ENCODE assay signal across 8 cellular contexts in the genomic region with DNA sequence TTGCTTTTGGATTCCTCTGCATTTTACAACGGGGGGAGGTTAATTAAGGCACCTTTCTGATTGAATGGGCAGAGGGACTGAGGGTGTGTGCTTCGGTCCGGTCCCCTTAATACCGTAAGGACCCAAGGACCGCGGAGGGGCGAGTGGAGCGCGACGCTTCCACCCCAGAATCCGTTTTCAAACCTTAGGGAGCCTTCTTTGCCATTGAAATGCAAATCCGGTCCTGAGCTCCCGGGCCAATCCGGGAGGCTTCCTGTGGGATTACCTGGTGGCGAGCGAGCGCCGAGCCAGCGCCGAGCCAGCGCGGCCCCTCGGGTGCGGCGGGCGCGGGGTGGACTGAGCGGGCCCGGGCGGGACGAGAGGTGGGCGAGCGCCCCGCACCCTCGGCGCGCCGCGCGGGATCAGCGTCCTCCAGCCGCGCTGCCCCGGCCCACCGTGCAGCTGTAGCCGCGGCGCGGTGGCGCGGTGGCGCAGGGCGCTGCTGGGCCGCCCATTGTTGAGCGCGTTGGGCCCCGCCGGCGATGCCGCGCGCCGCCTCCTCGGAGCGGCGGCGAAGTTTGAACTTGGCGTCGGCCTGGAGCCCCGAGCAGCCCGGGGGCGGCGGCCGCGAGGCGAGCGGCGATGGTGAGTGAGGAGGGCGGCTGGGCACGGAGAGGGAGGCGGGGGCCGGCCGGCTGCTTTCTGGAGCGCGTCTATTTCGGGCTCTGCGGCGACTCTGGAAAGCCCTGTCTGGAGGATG.
A peak's percentile ranks its signal among the peaks of the same experiment; 100 is the strongest.
DNase-seq lines count a peak whose midpoint lies in the region; ATAC-seq, FAIRE-seq and TF ChIP-seq lines count a peak whose summit lies in the region.

No MANE protein-coding gene starts in this region.

- H3K9me3 ChIP-seq in RWPE2 (ENCODE audit: severe bottlenecking) (no peaks in the 10 kb centered on the region), HepG2 (ENCODE audit: low read length) (no peaks in the 10 kb centered on the region)

- TF ChIP-seq POLR2A in HepG2 (IDR thresholded peaks at IDR 0.05; ENCODE audit: insufficient read depth in 1 of 2, low read depth in 2 of 2, low read length in 2 of 2), result no peak

- 22% methylated on average over 11 of the region's 88 CpGs for WGBS in HepG2 (ENCODE audit: low lambda C conversion rate)

- FAIRE-seq in HepG2 (lab: Jason Lieb, UNC), result no peak

- H3K36me3 ChIP-seq in RWPE2 (ENCODE audit: low read depth) (peaks cover 15% of the 10 kb centered on the region), HepG2 (replicated peaks in 1 of 2; ENCODE audit: control insufficient read depth in 1 of 2, insufficient read depth in 2 of 2, low read length in 2 of 2) (no peaks in the 10 kb centered on the region)

- in situ Hi-C loops in HepG2 (cut with HindIII; ENCODE audit: extremely low pct_ligation_motif_present, low pct_unique_long_range_greater_than_20kb), result no loop called here

- H3K4me1 ChIP-seq in RWPE2 (ENCODE audit: insufficient read depth, poor library complexity, severe bottlenecking), result peaks cover 28% of the 10 kb centered on the region
- H3K4me1 ChIP-seq in HepG2 (ENCODE audit: insufficient read depth, low read length), result peaks cover 7% of the 10 kb centered on the region; the same call in 1 of the 2 replicates

- TF ChIP-seq CTCF in RWPE2 (IDR thresholded peaks at IDR 0.05; ENCODE audit: poor library complexity, severe bottlenecking), result no peak
- TF ChIP-seq CTCF in choroid plexus epithelial cell (conservative IDR thresholded peaks at IDR 0.05; ENCODE audit: low read depth, low read length), result no peak
- TF ChIP-seq CTCF in HepG2 (CRISPR knock-in tag; IDR thresholded peaks at IDR 0.05), result no peak

- H3K27ac ChIP-seq in RWPE2 (ENCODE audit: poor library complexity, severe bottlenecking), result peak overlapping the region; percentile 66
- no peak overlapping the region for H3K27ac ChIP-seq in HepG2 (ENCODE audit: extremely low read length, insufficient read depth, low read length)

- BruUV-seq in HepG2 (replicated peaks; lab: Mats Ljungman, UMichigan), result no TSS peak

- TF ChIP-seq RAD21 in HepG2 (CRISPR knock-in tag; IDR thresholded peaks at IDR 0.05), result no peak

- H3K27me3 ChIP-seq in RWPE2 (ENCODE audit: insufficient read depth, poor library complexity, severe bottlenecking) (no peaks in the 10 kb centered on the region), HepG2 (ENCODE audit: control insufficient read depth in 1 of 2, insufficient read depth in 2 of 2, low read length in 2 of 2) (peaks cover 0 to 34% of the 10 kb centered on the region in 2 experiments; a peak in 4 of 5 replicates)

- intact Hi-C loops in HepG2 (cut with micrococcal nuclease; ENCODE audit: unreplicated experiment), result no loop called here

- DNase-seq in NCI-H2171 treated with DMSO at 0.1 percent for 48 hours (lab: John Stamatoyannopoulos, UW) (peak; percentile 27), NCI-H2171 (lab: John Stamatoyannopoulos, UW) (no peak), RWPE2 (ENCODE audit: low spot score) (peak; percentile 55), choroid plexus epithelial cell (ENCODE audit: low read depth) (peak; percentile 20), HepG2 (ENCODE audit: low spot score) (no peak)
- DNase-seq in stimulated activated CD8-positive, alpha-beta memory T cell treated with anti-CD3 and anti-CD28 coated beads, Interleukin-4, amount 100 ng/mL, for 48 hours, result peak; percentile 42

- no peak for TF ChIP-seq EP300 in HepG2 (IDR thresholded peaks at IDR 0.05; ENCODE audit: low read depth in 2 of 2, low read length in 2 of 2)
- TF ChIP-seq EP300 in HepG2 (CRISPR knock-in tag; IDR thresholded peaks at IDR 0.05; ENCODE audit: borderline replicate concordance), result no peak

- CTCF ChIA-PET in HepG2 (lab: Yijun Ruan, JAX; ENCODE audit: low intra/inter-chr PET ratio, low total read pairs), result no interaction called here

- H3K9ac ChIP-seq in HepG2 (ENCODE audit: insufficient read depth, low read depth, low read length), result no peak overlapping the region

- no peak overlapping the region for H2AFZ ChIP-seq in HepG2 (ENCODE audit: low read length)

- no peaks in the 10 kb centered on the region for H4K20me1 ChIP-seq in HepG2 (ENCODE audit: insufficient read depth, low read length)

- H3K4me2 ChIP-seq in HepG2 (ENCODE audit: low read depth, low read length), result peak overlapping the region; percentile 62

- H3K4me3 ChIP-seq in RWPE2 (ENCODE audit: severe bottlenecking), result peak overlapping the region; percentile 61
- peak overlapping the region; percentile 63 for H3K4me3 ChIP-seq in choroid plexus epithelial cell (ENCODE audit: low read depth, low read length)
- H3K4me3 ChIP-seq in HepG2 (replicated peaks in 1 of 3; ENCODE audit: insufficient read depth in 1 of 3, low read depth in 2 of 3, low read length in 3 of 3), result peak overlapping the region; percentile 16 to 59 (median 37); a peak in 3 of 6 replicates

- peak; percentile 46 for ATAC-seq in HG02870 (IDR thresholded peaks at IDR 0.05; ENCODE audit: unreplicated experiment)
- ATAC-seq in RWPE2 (ENCODE audit: low read depth), result peak; percentile 72
- peak; percentile 99 for ATAC-seq in HepG2
- no peak for ATAC-seq in HG03565 (IDR thresholded peaks at IDR 0.05; ENCODE audit: unreplicated experiment)

- H3K79me2 ChIP-seq in HepG2 (ENCODE audit: insufficient read depth, low read length), result no peaks in the 10 kb centered on the region

- POLR2A ChIA-PET in HepG2 (lab: Yijun Ruan, JAX), result no interaction called here

TF ChIP-seq in HepG2, 621 proteins besides CTCF, POLR2A, EP300 and RAD21 (continues in another document):
- TF ChIP-seq UBTF (CRISPR knock-in tag; IDR thresholded peaks at IDR 0.05) (peak; percentile 77; the same call in 1 of the 2 replicates), TFDP1 (CRISPR knock-in tag; IDR thresholded peaks at IDR 0.05; ENCODE audit: borderline replicate concordance) (0 out of 2 replicates have a peak, but pooled peaks have one; percentile 14), ZNF281 (CRISPR knock-in tag; IDR thresholded peaks at IDR 0.05; ENCODE audit: borderline replicate concordance) (no peak), TFDP2 (CRISPR knock-in tag; IDR thresholded peaks at IDR 0.05) (peak; percentile 16; the same call in 1 of the 2 replicates), ZFY (CRISPR knock-in tag; IDR thresholded peaks at IDR 0.05) (peak; percentile 43; the same call in 1 of the 2 replicates)

Comparison
In these comparisons a context has a peak if more than half of its experiments do, and no peak if none do; other contexts are left out.
1. DNase-seq: peak in NCI-H2171 treated with DMSO at 0.1 percent for 48 hours (single experiment), RWPE2 (single experiment), choroid plexus epithelial cell (single experiment) and stimulated activated CD8-positive, alpha-beta memory T cell treated with anti-CD3 and anti-CD28 coated beads, Interleukin-4, amount 100 ng/mL, for 48 hours (single experiment); none in NCI-H2171 (single experiment) and HepG2 (single experiment).
2. Peak in every context shown above with its lines, with median percentiles within 50 percentile points of each other: H3K4me3 ChIP-seq.